In the genomic region with DNA sequence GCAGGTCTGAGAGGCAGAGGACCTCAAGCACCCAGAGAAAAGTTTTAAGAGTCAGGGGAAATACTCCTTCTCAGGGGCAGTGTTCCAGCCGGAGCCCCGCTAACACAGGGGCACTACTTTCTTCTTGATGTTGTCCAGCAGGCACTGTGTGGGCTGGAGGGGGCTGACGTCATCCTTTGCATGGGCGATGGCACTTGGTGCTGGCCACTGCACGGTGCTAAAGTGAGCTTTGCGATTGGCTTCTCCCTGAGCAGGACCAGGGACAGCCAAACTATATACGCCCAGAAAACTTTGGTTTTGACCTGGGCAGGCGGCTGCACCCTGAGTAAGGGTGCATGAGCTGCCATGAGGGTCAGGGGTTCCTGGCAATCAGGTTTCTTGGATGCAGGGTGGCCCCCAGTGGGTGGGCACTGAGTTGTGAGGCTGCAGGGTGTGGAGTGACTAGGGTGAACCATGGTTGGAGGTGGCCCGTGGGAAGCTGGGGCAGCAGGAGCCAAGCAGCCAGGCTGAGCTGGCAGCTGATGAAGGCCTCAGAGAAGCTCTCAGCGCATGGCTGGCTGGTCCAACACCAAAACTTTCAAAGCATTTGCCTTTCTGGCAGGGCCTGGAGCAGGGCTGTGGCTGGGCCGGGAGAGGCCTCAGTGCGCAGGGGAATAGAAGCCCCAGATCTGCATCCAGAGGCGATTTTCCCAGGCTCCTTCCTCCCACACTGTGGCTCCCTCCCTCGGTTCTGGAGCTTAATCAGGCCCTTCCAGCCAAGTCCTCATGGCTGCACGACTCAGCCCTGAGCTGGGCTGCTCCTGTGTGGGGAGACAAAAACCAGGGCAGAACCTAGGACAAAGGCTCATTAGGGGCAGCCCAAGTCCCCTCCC, we compare ENCODE assay signal across 9 cellular contexts. TPM values are rescaled to one million over a fixed set of nuclear protein-coding genes. Genes with fewer than 3 reads are reported as not detected.
DNase-seq lines count a peak whose midpoint lies in the region; TF ChIP-seq lines count a peak whose summit lies in the region.
"Had no signal": no experiment of that assay in that cellular context is flagged by ENCODE, and none has a peak within 500 bp of the region (broad histone marks: within the 10 kb centered on the region; RNA-seq: fewer than 3 reads in every experiment).

No MANE protein-coding gene starts in this region.

- TF ChIP-seq CTCF in coronary artery (IDR thresholded peaks at IDR 0.05) (no peak), uterus (IDR thresholded peaks at IDR 0.05) (no peak), GM10248 (IDR thresholded peaks at IDR 0.05; ENCODE audit: control extremely low read depth, extremely low read depth, low read depth, missing control alignments) (no peak)

- H3K27ac ChIP-seq in coronary artery (peak overlapping the region; percentile 42 to 59), uterus (peak overlapping the region; percentile 75 to 81)

- POLR2A ChIA-PET in GM10248 (lab: Yijun Ruan, JAX), result interaction anchor here (0.6 kb wide), 1 partner anchor 23 kb away, joined by 4 read pairs; no protein-coding TSS in a partner anchor

- intact Hi-C loops in activated naive CD4-positive, alpha-beta T cell treated with anti-CD3 and anti-CD28 coated beads for 36 hours (cut with micrococcal nuclease), result no loop called here
- intact Hi-C loops in uterus (cut with DNase I; ENCODE audit: low total_unique reads), result loop anchor here (5.0 kb wide), 1 partner anchor 103 kb away; a partner anchor contains a TSS

- H3K36me3 Mint-ChIP-seq in activated naive CD4-positive, alpha-beta T cell treated with anti-CD3 and anti-CD28 coated beads for 36 hours (ENCODE audit: low read depth), result peaks cover 5% of the 10 kb centered on the region

- H3K4me3 ChIP-seq in coronary artery (no peak overlapping the region), uterus (no peak overlapping the region)

- no peak for TF ChIP-seq POLR2A in uterus (IDR thresholded peaks at IDR 0.05)

- H3K9me3 ChIP-seq in uterus, result no peaks in the 10 kb centered on the region
- H3K9me3 ChIP-seq: Caco-2 had no signal

- CTCF ChIA-PET in activated naive CD4-positive, alpha-beta T cell treated with anti-CD3 and anti-CD28 coated beads for 36 hours (lab: Charles Lee), result interaction anchor here (0.8 to 3.2 kb wide), 10 partner anchors 9 to 105 kb away, joined by 3 to 14 read pairs (median 4); a partner anchor contains a TSS
- CTCF ChIA-PET in GM10248 (lab: Yijun Ruan, JAX), result interaction anchor here (1.1 to 12.5 kb wide), 11 partner anchors 9 to 407 kb away, joined by 3 to 152 read pairs (median 42); a partner anchor contains a TSS

- H3K27me3 Mint-ChIP-seq in activated naive CD4-positive, alpha-beta T cell treated with anti-CD3 and anti-CD28 coated beads for 36 hours (ENCODE audit: low read depth), result no peaks in the 10 kb centered on the region

- peak overlapping the region; percentile 71 for H3K27ac Mint-ChIP-seq in activated naive CD4-positive, alpha-beta T cell treated with anti-CD3 and anti-CD28 coated beads for 36 hours

- H3K27me3 ChIP-seq in uterus, result no peaks in the 10 kb centered on the region

- H3K4me1 ChIP-seq in uterus, result peaks cover 21 to 36% of the 10 kb centered on the region in 2 donors

- no peaks in the 10 kb centered on the region for H3K36me3 ChIP-seq in uterus

- no peak for DNase-seq in activated naive CD4-positive, alpha-beta T cell treated with anti-CD3 and anti-CD28 coated beads for 36 hours
- DNase-seq in activated naive CD4-positive, alpha-beta T cell treated with anti-CD3 and anti-CD28 coated beads, Interleukin-2, amount 50 U/mL, for 16 hours, result no peak
- DNase-seq in coronary artery (ENCODE audit: low spot score) (peak; percentile 83), mucosa of gallbladder (ENCODE audit: low spot score) (peak; percentile 46), uterus (peak; percentile 80 to 87), SIG-M5 treated with dmso at 0.1 percent for 504 hours (lab: John Stamatoyannopoulos, UW; ENCODE audit: unreplicated experiment) (no peak), GM10248 (ENCODE audit: extremely low spot score) (no peak), NCI-H82 (lab: John Stamatoyannopoulos, UW) (no peak)

- H3K9me3 Mint-ChIP-seq in activated naive CD4-positive, alpha-beta T cell treated with anti-CD3 and anti-CD28 coated beads for 36 hours, result no peaks in the 10 kb centered on the region

- peaks cover 20% of the 10 kb centered on the region for H3K4me1 Mint-ChIP-seq in activated naive CD4-positive, alpha-beta T cell treated with anti-CD3 and anti-CD28 coated beads for 36 hours (ENCODE audit: low read depth)

- no peak overlapping the region for H3K4me3 Mint-ChIP-seq in activated naive CD4-positive, alpha-beta T cell treated with anti-CD3 and anti-CD28 coated beads for 36 hours

RNA-seq across cellular contexts. Expression of a gene that starts 18.3 kb away (rescaled TPM):
- 10 to 100 TPM; 47.8 to 50.2 TPM for total RNA-seq in activated naive CD4-positive, alpha-beta T cell treated with anti-CD3 and anti-CD28 coated beads for 36 hours
- total RNA-seq in mucosa of gallbladder (44.3 TPM), uterus (10 to 100 TPM; 23.1 to 87.4 (median 36.4) TPM)

RNA-seq across cellular contexts. Expression of a gene that starts 24.4 kb away (rescaled TPM):
- not detected for total RNA-seq in activated naive CD4-positive, alpha-beta T cell treated with anti-CD3 and anti-CD28 coated beads for 36 hours
- total RNA-seq in mucosa of gallbladder, result 0.58 TPM
- total RNA-seq in uterus, result 1 to 10 TPM in 2 of 4 donors, not detected in 2; 1.9 to 2.0 TPM
- total RNA-seq: Caco-2 had no signal

RNA-seq across cellular contexts. Expression of a gene that starts 33.6 kb away (rescaled TPM):
- total RNA-seq in activated naive CD4-positive, alpha-beta T cell treated with anti-CD3 and anti-CD28 coated beads for 36 hours, result 10 to 100 TPM; 19.8 to 22.7 TPM
- total RNA-seq in mucosa of gallbladder (21.1 TPM), uterus (10 to 100 TPM; 12.3 to 44.3 (median 17.7) TPM)

RNA-seq across cellular contexts. Expression of a gene that starts 40.2 kb away (rescaled TPM):
- 10 to 100 TPM; 54.5 to 57.5 TPM for total RNA-seq in activated naive CD4-positive, alpha-beta T cell treated with anti-CD3 and anti-CD28 coated beads for 36 hours
- total RNA-seq in mucosa of gallbladder, result 74.2 TPM
- 10 to 100 TPM; 17.9 to 67.6 (median 40.2) TPM for total RNA-seq in uterus

Comparison
In these comparisons a context has a peak if more than half of its experiments do, and no peak if none do; other contexts are left out.
1. DNase-seq: peak in coronary artery (single experiment), mucosa of gallbladder (single experiment) and uterus (2 of 2); none in activated naive CD4-positive, alpha-beta T cell treated with anti-CD3 and anti-CD28 coated beads for 36 hours (single experiment), activated naive CD4-positive, alpha-beta T cell treated with anti-CD3 and anti-CD28 coated beads, Interleukin-2, amount 50 U/mL, for 16 hours (single experiment), SIG-M5 treated with dmso at 0.1 percent for 504 hours (single experiment), GM10248 (single experiment) and NCI-H82 (single experiment).